ENCODE assay signal across 9 cellular contexts in the genomic region with DNA sequence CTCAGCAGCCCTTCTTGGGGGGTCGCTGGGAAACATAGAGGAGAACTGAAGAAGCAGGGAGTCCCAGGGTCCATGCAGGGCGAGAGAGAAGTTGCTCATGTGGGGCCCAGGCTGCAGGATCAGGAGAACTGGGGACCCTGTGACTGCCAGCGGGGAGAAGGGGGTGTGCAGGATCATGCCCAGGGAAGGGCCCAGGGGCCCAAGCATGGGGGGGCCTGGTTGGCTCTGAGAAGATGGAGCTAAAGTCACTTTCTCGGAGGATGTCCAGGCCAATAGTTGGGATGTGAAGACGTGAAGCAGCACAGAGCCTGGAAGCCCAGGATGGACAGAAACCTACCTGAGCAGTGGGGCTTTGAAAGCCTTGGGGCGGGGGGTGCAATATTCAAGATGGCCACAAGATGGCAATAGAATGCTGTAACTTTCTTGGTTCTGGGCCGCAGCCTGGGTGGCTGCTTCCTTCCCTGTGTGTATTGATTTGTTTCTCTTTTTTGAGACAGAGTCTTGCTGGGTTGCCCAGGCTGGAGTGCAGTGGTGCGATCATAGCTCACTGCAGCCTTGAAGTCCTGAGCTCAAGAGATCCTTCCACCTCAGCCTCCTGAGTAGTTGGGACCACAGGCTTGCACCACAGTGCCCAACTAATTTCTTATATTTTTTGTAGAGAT. TPM values are rescaled to one million over a fixed set of nuclear protein-coding genes. Genes with fewer than 3 reads are reported as not detected.
DNase-seq lines count a peak whose midpoint lies in the region; ATAC-seq and TF ChIP-seq lines count a peak whose summit lies in the region.
"Had no signal": no experiment of that assay in that cellular context is flagged by ENCODE, and none has a peak within 500 bp of the region (broad histone marks: within the 10 kb centered on the region; RNA-seq: fewer than 3 reads in every experiment).

No MANE protein-coding gene starts in this region.

- H3K36me3 Mint-ChIP-seq in natural killer cell: no peaks in the 10 kb centered on the region
- no peaks in the 10 kb centered on the region for H3K36me3 Mint-ChIP-seq in stimulated activated naive B cell treated with anti-CD40 and anti-IgM and Interleukin-4, amounts not matched to agents 10 μg/mL and 1 μg/mL and 100 μg/mL, for 72 hours

- no peak for TF ChIP-seq POLR2A in esophagus muscularis mucosa (IDR thresholded peaks at IDR 0.05; ENCODE audit: low read depth)

- peaks cover 6 to 16% of the 10 kb centered on the region in 2 donors for H3K4me1 Mint-ChIP-seq in natural killer cell
- peaks cover 0 to 7% of the 10 kb centered on the region in 2 donors for H3K4me1 Mint-ChIP-seq in stimulated activated naive B cell treated with anti-CD40 and anti-IgM and Interleukin-4, amounts not matched to agents 10 μg/mL and 1 μg/mL and 100 μg/mL, for 72 hours

- TF ChIP-seq EP300 in esophagus muscularis mucosa (IDR thresholded peaks at IDR 0.05): no peak

- peak; percentile 92 to 99 (median 98) for ATAC-seq in natural killer cell
- ATAC-seq in stimulated activated naive B cell treated with anti-CD40 and anti-IgM and Interleukin-4, amounts not matched to agents 10 μg/mL and 1 μg/mL and 100 μg/mL, for 72 hours (replicated peaks): peak; percentile 94 to 95
- ATAC-seq in HG02852 (IDR thresholded peaks at IDR 0.05; ENCODE audit: unreplicated experiment): no peak

- H3K9me3 ChIP-seq in esophagus muscularis mucosa: no peaks in the 10 kb centered on the region

- no peak overlapping the region for H3K27ac ChIP-seq in esophagus muscularis mucosa (replicated peaks in 1 of 4)

- peaks cover 12 to 21% (median 20%) of the 10 kb centered on the region in 4 donors for H3K4me1 ChIP-seq in esophagus muscularis mucosa

- no peaks in the 10 kb centered on the region for H3K27me3 Mint-ChIP-seq in natural killer cell (ENCODE audit: low read depth in 2 of 2)
- H3K27me3 Mint-ChIP-seq in stimulated activated naive B cell treated with anti-CD40 and anti-IgM and Interleukin-4, amounts not matched to agents 10 μg/mL and 1 μg/mL and 100 μg/mL, for 72 hours: peaks cover 0 to 9% of the 10 kb centered on the region in 2 donors

- H3K27me3 ChIP-seq in esophagus muscularis mucosa: no peaks in the 10 kb centered on the region

- no peak overlapping the region for H3K27ac Mint-ChIP-seq in natural killer cell
- H3K27ac Mint-ChIP-seq in stimulated activated naive B cell treated with anti-CD40 and anti-IgM and Interleukin-4, amounts not matched to agents 10 μg/mL and 1 μg/mL and 100 μg/mL, for 72 hours: peak overlapping the region; percentile 56
- H3K27ac Mint-ChIP-seq: dendritic cell treated with granulocyte-macrophage colony-stimulating factor and Interleukin-4, amounts not matched to agents 40 ng/mL and 50 ng/mL, for 4 days had no signal

- H3K4me3 ChIP-seq in esophagus muscularis mucosa: no peak overlapping the region

- no peaks in the 10 kb centered on the region for H3K9me3 Mint-ChIP-seq in natural killer cell
- H3K9me3 Mint-ChIP-seq in stimulated activated naive B cell treated with anti-CD40 and anti-IgM and Interleukin-4, amounts not matched to agents 10 μg/mL and 1 μg/mL and 100 μg/mL, for 72 hours: peaks cover 4 to 5% of the 10 kb centered on the region in 2 donors
- H3K9me3 Mint-ChIP-seq: dendritic cell treated with granulocyte-macrophage colony-stimulating factor and Interleukin-4, amounts not matched to agents 40 ng/mL and 50 ng/mL, for 4 days had no signal

- peak in 2 of 3 experiments; percentile 98 for TF ChIP-seq CTCF in esophagus muscularis mucosa (IDR thresholded peaks at IDR 0.05)
- peak; percentile 89 for TF ChIP-seq CTCF in natural killer cell (IDR thresholded peaks at IDR 0.05)

- H3K36me3 ChIP-seq in esophagus muscularis mucosa: no peaks in the 10 kb centered on the region

- H3K4me3 Mint-ChIP-seq in natural killer cell: no peak overlapping the region
- H3K4me3 Mint-ChIP-seq in stimulated activated naive B cell treated with anti-CD40 and anti-IgM and Interleukin-4, amounts not matched to agents 10 μg/mL and 1 μg/mL and 100 μg/mL, for 72 hours: no peak overlapping the region
- H3K4me3 Mint-ChIP-seq: dendritic cell treated with granulocyte-macrophage colony-stimulating factor and Interleukin-4, amounts not matched to agents 40 ng/mL and 50 ng/mL, for 4 days had no signal

- intact Hi-C loops in esophagus muscularis mucosa (cut with DNase I): loop anchor here (1.0 to 10.0 kb wide), 3 partner anchors 40 to 282 kb away; no protein-coding TSS in a partner anchor
- intact Hi-C loops in natural killer cell (cut with micrococcal nuclease): loop anchor here (1.0 to 10.0 kb wide), 3 partner anchors 42 to 282 kb away; no protein-coding TSS in a partner anchor

- peak; percentile 84 for DNase-seq in DMS53 (lab: John Stamatoyannopoulos, UW)
- peak in 48 of 76 experiments; percentile 7 to 69 (median 37) for DNase-seq in HUDEP-2 (lab: John Stamatoyannopoulos, UW; ENCODE audit: unreplicated experiment in 76 of 76)
- peak; percentile 76 for DNase-seq in OCI-M2 (lab: John Stamatoyannopoulos, UW; ENCODE audit: unreplicated experiment)
- DNase-seq in activated T-cell treated with anti-CD3 and anti-CD28 coated beads for 4 hours: peak; percentile 75
- no peak for DNase-seq in esophagus muscularis mucosa (ENCODE audit: extremely low spot score)
- peak; percentile 72 for DNase-seq in natural killer cell
- DNase-seq in stimulated activated naive B cell treated with anti-CD40 and anti-IgM and Interleukin-4, amounts not matched to agents 10 μg/mL and 1 μg/mL and 100 μg/mL, for 72 hours: peak; percentile 63

- WGBS in esophagus muscularis mucosa: 21% methylated on average over 8 of the region's 8 CpGs

RNA-seq across cellular contexts. Expression of gene STH, which starts 3.4 kb away (rescaled TPM):
- not detected for total RNA-seq in esophagus muscularis mucosa
- total RNA-seq in natural killer cell: not detected
